In genomic region chr10:129689681-129690080, GRCh38 we compare ENCODE assay signal across 20 cellular contexts.
DNase-seq lines count a peak whose midpoint lies in the region; ATAC-seq, FAIRE-seq and TF ChIP-seq lines count a peak whose summit lies in the region.
"Had no signal": no experiment of that assay in that cellular context is flagged by ENCODE, and none has a peak within 500 bp of the region (broad histone marks: within the 10 kb centered on the region; RNA-seq: fewer than 3 reads in every experiment).

No MANE protein-coding gene starts in this region.

- H3K4me3 ChIP-seq in SK-N-SH (ENCODE audit: low read depth in 2 of 2, low read length in 1 of 2) (no peak overlapping the region), keratinocyte (ENCODE audit: control insufficient read depth in 2 of 3, extremely low read depth in 1 of 3, insufficient read depth in 2 of 3, low read depth in 1 of 3, low read length in 3 of 3) (peak overlapping the region in 2 of 3 experiments; percentile 34 to 40), tibial artery (no peak overlapping the region)
- H3K4me3 ChIP-seq: upper lobe of right lung had no signal

- H3F3A ChIP-seq in SK-N-SH (replicated peaks; ENCODE audit: insufficient read depth), result no peaks in the 10 kb centered on the region

- FAIRE-seq in keratinocyte (lab: Jason Lieb, UNC), result peak; percentile 58

- no peak overlapping the region for H3K27ac ChIP-seq in SK-N-SH (ENCODE audit: low read depth in 2 of 2, low read length in 1 of 2)
- peak overlapping the region; percentile 58 for H3K27ac ChIP-seq in keratinocyte (ENCODE audit: control insufficient read depth, insufficient read depth, low read length)
- peak overlapping the region; percentile 29 to 58 for H3K27ac ChIP-seq in tibial artery
- H3K27ac ChIP-seq: 22Rv1, upper lobe of right lung had no signal

- WGBS in SK-N-SH (ENCODE audit: low lambda C conversion rate), result 44% methylated on average over 4 of the region's 4 CpGs

- no peak overlapping the region for H3K9ac ChIP-seq in SK-N-SH
- no peak overlapping the region for H3K9ac ChIP-seq in keratinocyte (ENCODE audit: control insufficient read depth, extremely low read depth, insufficient read depth, low read length)

- no peaks in the 10 kb centered on the region for H3K9me2 ChIP-seq in SK-N-SH

- dilution Hi-C loops in keratinocyte (cut with MboI; ENCODE audit: extremely low pct_ligation_motif_present, low sequenced_read_pairs), result no loop called here

- no peak for TF ChIP-seq EP300 in SK-N-SH (IDR thresholded peaks at IDR 0.05; ENCODE audit: borderline replicate concordance in 1 of 2, low read depth in 1 of 2, low read length in 1 of 2)

- H3K9me3 ChIP-seq in SK-N-SH (no peaks in the 10 kb centered on the region), keratinocyte (ENCODE audit: control insufficient read depth, low read depth, low read length) (no peaks in the 10 kb centered on the region), tibial artery (no peaks in the 10 kb centered on the region)
- H3K9me3 ChIP-seq: upper lobe of right lung had no signal

- DNase-seq in SK-N-SH (no peak), fibroblast of peridontal ligament (ENCODE audit: extremely low read depth) (peak; percentile 8), keratinocyte (ENCODE audit: low read depth, low spot score) (no peak), tibial artery (no peak), retina (no peak)
- DNase-seq: activated CD4-positive, alpha-beta memory T cell treated with anti-CD3 and anti-CD28 coated beads for 36 hours; activated CD4-positive, CD25-positive, alpha-beta regulatory T cell; activated CD8-positive, alpha-beta memory T cell treated with anti-CD3 and anti-CD28 coated beads, Interleukin-2, amount 50 U/mL, for 48 hours; CD4-positive, alpha-beta T cell; DMS 273 treated with DMSO at 0.1 percent for 48 hours; IMR-90; NCI-H1105 treated with DMSO at 0.1 percent for 48 hours; NCI-H2081; NCI-H345; NCI-H82; upper lobe of right lung had no signal

- no peak for TF ChIP-seq RAD21 in SK-N-SH (IDR thresholded peaks at IDR 0.05; ENCODE audit: low read length)

- CTCF ChIA-PET in SK-N-SH (lab: Yijun Ruan, JAX), result interaction anchor here (0.8 to 1.7 kb wide), 2 partner anchors 24 to 31 kb away, joined by 3 to 5 read pairs; no protein-coding TSS in a partner anchor

- H3K36me3 ChIP-seq in SK-N-SH (replicated peaks in 1 of 2; ENCODE audit: control insufficient read depth in 1 of 2, insufficient read depth in 2 of 2, low read length in 1 of 2), result no peaks in the 10 kb centered on the region
- H3K36me3 ChIP-seq in keratinocyte (ENCODE audit: control insufficient read depth in 2 of 2, extremely low read depth in 1 of 2, insufficient read depth in 2 of 2, low read length in 2 of 2), result no peaks in the 10 kb centered on the region
- no peaks in the 10 kb centered on the region for H3K36me3 ChIP-seq in tibial artery
- H3K36me3 ChIP-seq: upper lobe of right lung had no signal

- no peaks in the 10 kb centered on the region for H3K27me3 ChIP-seq in SK-N-SH (ENCODE audit: insufficient read depth)
- no peaks in the 10 kb centered on the region for H3K27me3 ChIP-seq in keratinocyte (ENCODE audit: control insufficient read depth, extremely low read depth, insufficient read depth, low read length)
- H3K27me3 ChIP-seq in tibial artery, result no peaks in the 10 kb centered on the region
- H3K27me3 ChIP-seq: upper lobe of right lung had no signal

- intact Hi-C loops in tibial artery (cut with DNase I; ENCODE audit: low total_unique reads), result no loop called here

- ATAC-seq in SK-N-SH treated with all-trans-retinoic acid at 6 μM for 48 hours, result no peak
- no peak for ATAC-seq in HG03571 (IDR thresholded peaks at IDR 0.05; ENCODE audit: unreplicated experiment)
- ATAC-seq in GM21526 (IDR thresholded peaks at IDR 0.05; ENCODE audit: low FRiP score, unreplicated experiment), result no peak
- ATAC-seq: upper lobe of right lung had no signal

- no peak overlapping the region for H2AFZ ChIP-seq in SK-N-SH (ENCODE audit: low read depth)
- H2AFZ ChIP-seq in keratinocyte (ENCODE audit: control insufficient read depth, low read length), result peak overlapping the region; percentile 65

- H4K20me1 ChIP-seq in SK-N-SH (ENCODE audit: insufficient read depth) (no peaks in the 10 kb centered on the region), keratinocyte (ENCODE audit: control insufficient read depth, extremely low read depth, insufficient read depth, low read length) (no peaks in the 10 kb centered on the region)

- H3K9me1 ChIP-seq in keratinocyte (ENCODE audit: control insufficient read depth, extremely low read depth, insufficient read depth, low read length), result no peaks in the 10 kb centered on the region

- POLR2A ChIA-PET in SK-N-SH (lab: Yijun Ruan, JAX), result no interaction called here

- H3K4me2 ChIP-seq in SK-N-SH, result no peak overlapping the region
- H3K4me2 ChIP-seq in keratinocyte (ENCODE audit: control insufficient read depth, extremely low read depth, insufficient read depth, low read depth, low read length), result peak overlapping the region; percentile 71

- H3K79me2 ChIP-seq in SK-N-SH (ENCODE audit: insufficient read depth) (no peaks in the 10 kb centered on the region), keratinocyte (ENCODE audit: control insufficient read depth, insufficient read depth, low read length) (no peaks in the 10 kb centered on the region)

- TF ChIP-seq CTCF in SK-N-SH (IDR thresholded peaks at IDR 0.05), result no peak
- no peak for TF ChIP-seq CTCF in keratinocyte (optimal IDR thresholded peaks at IDR 0.05 in 1 of 3, IDR thresholded peaks at IDR 0.05 in 1 of 3, conservative IDR thresholded peaks at IDR 0.05 in 1 of 3; ENCODE audit: extremely low read depth in 1 of 3, insufficient read depth in 2 of 3, low read length in 3 of 3)
- TF ChIP-seq CTCF in tibial artery (IDR thresholded peaks at IDR 0.05), result no peak

- peaks cover 0 to 31% of the 10 kb centered on the region in 2 experiments; a peak in 2 of 4 replicates for H3K4me1 ChIP-seq in SK-N-SH (ENCODE audit: control insufficient read depth in 1 of 2, insufficient read depth in 2 of 2, low read depth in 1 of 2, low read length in 1 of 2)
- peaks cover 18% of the 10 kb centered on the region for H3K4me1 ChIP-seq in keratinocyte (ENCODE audit: control insufficient read depth, extremely low read depth, insufficient read depth, low read length)
- peaks cover 0 to 49% (median 43%) of the 10 kb centered on the region in 4 donors for H3K4me1 ChIP-seq in tibial artery
- H3K4me1 ChIP-seq: upper lobe of right lung had no signal

TF ChIP-seq in SK-N-SH, 30 proteins besides CTCF, POLR2A, EP300 and RAD21:
- TF ChIP-seq RXRA (IDR thresholded peaks at IDR 0.05; ENCODE audit: borderline replicate concordance, low read depth) (no peak), FOSL2 (IDR thresholded peaks at IDR 0.05; ENCODE audit: borderline replicate concordance, low read depth) (no peak), GATA2 (CRISPR knock-in tag; IDR thresholded peaks at IDR 0.05) (peak; percentile 50; the same call in 1 of the 2 replicates), POLR2AphosphoS5 (IDR thresholded peaks at IDR 0.05; ENCODE audit: low read depth, low read length) (no peak), MXI1 (IDR thresholded peaks at IDR 0.05; ENCODE audit: low read depth, low read length) (no peak), MEF2A (IDR thresholded peaks at IDR 0.05; ENCODE audit: borderline replicate concordance, low read depth) (no peak)

TF ChIP-seq in SK-N-SH treated with all-trans-retinoic acid at 6 μM for 48 hours, 23 proteins besides CTCF, POLR2A, EP300 and RAD21:
- no peak for TF ChIP-seq ISL1 (CRISPR knock-in tag; IDR thresholded peaks at IDR 0.05)
- no peak for TF ChIP-seq ZFP30 (CRISPR knock-in tag; IDR thresholded peaks at IDR 0.05)
- no peak for TF ChIP-seq PPARA (CRISPR knock-in tag; IDR thresholded peaks at IDR 0.05; ENCODE audit: borderline replicate concordance)
- no peak for TF ChIP-seq ZNF70 (CRISPR knock-in tag; IDR thresholded peaks at IDR 0.05)
- TF ChIP-seq TOX (CRISPR knock-in tag; IDR thresholded peaks at IDR 0.05; ENCODE audit: borderline replicate concordance), result no peak
- TF ChIP-seq ZNF8 (CRISPR knock-in tag; IDR thresholded peaks at IDR 0.05), result no peak
- no peak for TF ChIP-seq CREB5 (CRISPR knock-in tag; IDR thresholded peaks at IDR 0.05; ENCODE audit: low read depth)
- TF ChIP-seq RARB (CRISPR knock-in tag; IDR thresholded peaks at IDR 0.05), result no peak
- TF ChIP-seq ESRRG (CRISPR knock-in tag; IDR thresholded peaks at IDR 0.05), result no peak
- TF ChIP-seq SNAI2 (CRISPR knock-in tag; IDR thresholded peaks at IDR 0.05), result no peak
- TF ChIP-seq TCF4 (CRISPR knock-in tag; IDR thresholded peaks at IDR 0.05; ENCODE audit: borderline replicate concordance), result no peak
- TF ChIP-seq CSDC2 (CRISPR knock-in tag; IDR thresholded peaks at IDR 0.05), result no peak
- TF ChIP-seq OSR1 (CRISPR knock-in tag; IDR thresholded peaks at IDR 0.05), result no peak
- TF ChIP-seq ZC3H10 (CRISPR knock-in tag; IDR thresholded peaks at IDR 0.05), result no peak
- no peak for TF ChIP-seq ZNF565 (CRISPR knock-in tag; conservative IDR thresholded peaks at IDR 0.05; ENCODE audit: low read depth)
- TF ChIP-seq GLIS3 (CRISPR knock-in tag; IDR thresholded peaks at IDR 0.05), result no peak

Comparison
In these comparisons a context has a peak if more than half of its experiments do, and no peak if none do; other contexts are left out.
1. H3K27ac ChIP-seq: peak in keratinocyte (single experiment) and tibial artery (2 of 2); none in SK-N-SH (0 of 2).
2. H3K4me3 ChIP-seq: peak in keratinocyte (2 of 3); none in SK-N-SH (0 of 2) and tibial artery (0 of 2).